ENCODE assay signal across 9 cellular contexts in the genomic region with DNA sequence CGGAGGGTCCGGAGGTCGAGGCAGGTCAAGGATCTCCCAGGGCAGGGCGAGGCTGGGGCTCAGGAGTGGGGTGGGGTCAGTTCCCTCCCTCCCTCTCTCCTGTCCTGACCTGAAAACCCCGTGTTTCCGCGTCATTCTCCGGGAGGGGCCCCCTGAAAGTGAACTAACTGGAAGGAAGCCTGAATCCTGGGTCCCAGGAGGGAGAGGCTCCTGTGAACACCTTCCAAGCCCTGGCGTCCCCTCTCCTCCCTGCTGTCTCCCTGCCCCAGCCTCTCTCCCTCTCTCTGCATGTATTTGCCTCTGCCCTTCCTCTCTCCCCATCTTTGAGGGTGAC. TPM values are rescaled to one million over a fixed set of nuclear protein-coding genes. Genes with fewer than 3 reads are reported as not detected.
DNase-seq lines count a peak whose midpoint lies in the region; ATAC-seq and TF ChIP-seq lines count a peak whose summit lies in the region.
"Had no signal": no experiment of that assay in that cellular context is flagged by ENCODE, and none has a peak within 500 bp of the region (broad histone marks: within the 10 kb centered on the region; RNA-seq: fewer than 3 reads in every experiment).

No MANE protein-coding gene starts in this region.

- no peaks in the 10 kb centered on the region for H3K4me1 ChIP-seq in cardiac muscle cell (ENCODE audit: low read depth)
- H3K4me1 ChIP-seq in muscle layer of duodenum (ENCODE audit: control insufficient read depth in 1 of 2, insufficient read depth in 2 of 2, low read length in 2 of 2) = peaks cover 0 to 19% of the 10 kb centered on the region in 2 donors
- H3K4me1 ChIP-seq in uterus = peaks cover 0 to 13% of the 10 kb centered on the region in 2 donors

- no peak for ATAC-seq in GM19395 (IDR thresholded peaks at IDR 0.05; ENCODE audit: unreplicated experiment)

- peak overlapping the region; percentile 66 for H3K4me3 Mint-ChIP-seq in dendritic cell treated with granulocyte-macrophage colony-stimulating factor and Interleukin-4, amounts not matched to agents 40 ng/mL and 50 ng/mL, for 4 days

- H3K27me3 Mint-ChIP-seq in dendritic cell treated with granulocyte-macrophage colony-stimulating factor and Interleukin-4, amounts not matched to agents 40 ng/mL and 50 ng/mL, for 4 days = peaks cover 54% of the 10 kb centered on the region

- H3K36me3 ChIP-seq in cardiac muscle cell (no peaks in the 10 kb centered on the region), muscle layer of duodenum (ENCODE audit: control insufficient read depth in 1 of 2, insufficient read depth in 2 of 2, low read length in 2 of 2) (no peaks in the 10 kb centered on the region), uterus (no peaks in the 10 kb centered on the region)

- DNase-seq in cardiac muscle cell (ENCODE audit: low read depth in 1 of 2, low spot score in 1 of 2) (no peak), cardiac septum (ENCODE audit: low spot score) (no peak), uterus (no peak), Ammon's horn (ENCODE audit: low spot score) (no peak), DMS79 (lab: John Stamatoyannopoulos, UW) (no peak)

- peaks cover 32% of the 10 kb centered on the region for H3K27me3 ChIP-seq in cardiac muscle cell
- H3K27me3 ChIP-seq in muscle layer of duodenum (ENCODE audit: low read depth, low read length) = peaks cover 10% of the 10 kb centered on the region
- no peaks in the 10 kb centered on the region for H3K27me3 ChIP-seq in uterus

- H3K9me3 Mint-ChIP-seq in dendritic cell treated with granulocyte-macrophage colony-stimulating factor and Interleukin-4, amounts not matched to agents 40 ng/mL and 50 ng/mL, for 4 days = no peaks in the 10 kb centered on the region

- no peak for TF ChIP-seq POLR2A in uterus (IDR thresholded peaks at IDR 0.05)

- intact Hi-C loops in cardiac septum (cut with DNase I) (no loop called here), uterus (cut with DNase I; ENCODE audit: low total_unique reads) (no loop called here)
- intact Hi-C loops in dendritic cell treated with granulocyte-macrophage colony-stimulating factor and Interleukin-4, amounts not matched to agents 40 ng/mL and 50 ng/mL, for 4 days (cut with micrococcal nuclease) = loop anchor here (10.0 kb wide), 1 partner anchor 86 kb away; no protein-coding TSS in a partner anchor

- peak overlapping the region; percentile 68 for H3K4me3 ChIP-seq in cardiac muscle cell
- H3K4me3 ChIP-seq in muscle layer of duodenum (ENCODE audit: low read depth in 1 of 2, low read length in 2 of 2) = peak overlapping the region; percentile 30 to 71
- H3K4me3 ChIP-seq in uterus = peak overlapping the region; percentile 49 to 52

- H3K27ac ChIP-seq in cardiac muscle cell (no peak overlapping the region), muscle layer of duodenum (ENCODE audit: low read length) (no peak overlapping the region), uterus (no peak overlapping the region)

- no peaks in the 10 kb centered on the region for H3K9me3 ChIP-seq in cardiac muscle cell (ENCODE audit: low read depth)
- no peaks in the 10 kb centered on the region for H3K9me3 ChIP-seq in muscle layer of duodenum (ENCODE audit: control insufficient read depth in 1 of 2, low read length in 2 of 2)
- no peaks in the 10 kb centered on the region for H3K9me3 ChIP-seq in uterus

- H3K27ac Mint-ChIP-seq in dendritic cell treated with granulocyte-macrophage colony-stimulating factor and Interleukin-4, amounts not matched to agents 40 ng/mL and 50 ng/mL, for 4 days = no peak overlapping the region

- H3K4me1 Mint-ChIP-seq in dendritic cell treated with granulocyte-macrophage colony-stimulating factor and Interleukin-4, amounts not matched to agents 40 ng/mL and 50 ng/mL, for 4 days (ENCODE audit: low read depth) = peaks cover 20% of the 10 kb centered on the region

- TF ChIP-seq CTCF in cardiac muscle cell (IDR thresholded peaks at IDR 0.05; ENCODE audit: low read depth, low read length) (no peak), uterus (IDR thresholded peaks at IDR 0.05) (no peak)

- H3K36me3 Mint-ChIP-seq in dendritic cell treated with granulocyte-macrophage colony-stimulating factor and Interleukin-4, amounts not matched to agents 40 ng/mL and 50 ng/mL, for 4 days (ENCODE audit: low read depth) = peaks cover 7% of the 10 kb centered on the region

RNA-seq across cellular contexts. Expression of a gene that starts 0.7 kb away (rescaled TPM):
- 40.5 and 59.6 TPM in 2 replicates for total RNA-seq in cardiac muscle cell
- polyA plus RNA-seq in cardiac muscle cell = 12.3 and 13.3 TPM in 2 replicates
- total RNA-seq in cardiac septum = 5.7 TPM
- total RNA-seq in uterus = 10 to 100 TPM in 2 of 4 donors, 1 to 10 TPM in 2; 2.1 to 18.6 (median 10.5) TPM

RNA-seq across cellular contexts. Expression of a gene that starts 21.0 kb away (rescaled TPM):
- total RNA-seq in cardiac muscle cell (87.2 and 135 TPM in 2 replicates), cardiac septum (35.6 TPM), uterus (10 to 100 TPM in 3 of 4 donors, 1 to 10 TPM in 1; 1.5 to 83.3 (median 44.5) TPM)
- polyA plus RNA-seq in cardiac muscle cell = 134 and 207 TPM in 2 replicates

RNA-seq across cellular contexts. Expression of a gene that starts 28.5 kb away (rescaled TPM):
- total RNA-seq in cardiac muscle cell = 0.18 and 0.30 TPM in 2 replicates
- 0.50 TPM in 1 of 2 replicates, not detected in the other for polyA plus RNA-seq in cardiac muscle cell
- 0.38 TPM for total RNA-seq in cardiac septum
- total RNA-seq in uterus = under 1 TPM in 1 of 4 donors, not detected in 3; 0.58 TPM
- total RNA-seq: Daoy had no signal

RNA-seq across cellular contexts. Expression of a gene that starts 29.6 kb away (rescaled TPM):
- total RNA-seq in cardiac muscle cell = 2.0 and 7.5 TPM in 2 replicates
- 3.8 TPM in 2 replicates for polyA plus RNA-seq in cardiac muscle cell
- total RNA-seq in cardiac septum = 6.2 TPM
- 10 to 100 TPM; 15.6 to 69.9 (median 26.7) TPM for total RNA-seq in uterus

RNA-seq across cellular contexts. Expression of a gene that starts 44.0 kb away (rescaled TPM):
- 12.5 and 12.6 TPM in 2 replicates for total RNA-seq in cardiac muscle cell
- polyA plus RNA-seq in cardiac muscle cell = 13.1 and 14.6 TPM in 2 replicates
- total RNA-seq in cardiac septum = 11.5 TPM
- 10 to 100 TPM in 3 of 4 donors, 1 to 10 TPM in 1; 2.4 to 19.0 (median 12.6) TPM for total RNA-seq in uterus
